ENCODE assay signal across 20 cellular contexts in genomic region chr2:54670485-54671009, GRCh38. TPM values are rescaled to one million over a fixed set of nuclear protein-coding genes. Genes with fewer than 3 reads are reported as not detected.
DNase-seq lines count a peak whose midpoint lies in the region; ATAC-seq, FAIRE-seq and TF ChIP-seq lines count a peak whose summit lies in the region.
"Had no signal": no experiment of that assay in that cellular context is flagged by ENCODE, and none has a peak within 500 bp of the region (broad histone marks: within the 10 kb centered on the region; RNA-seq: fewer than 3 reads in every experiment).

No MANE protein-coding gene starts in this region.

- H3K9me2 ChIP-seq in GM23248 (ENCODE audit: insufficient read depth) = no peaks in the 10 kb centered on the region

- H3K27me3 Mint-ChIP-seq in activated naive CD8-positive, alpha-beta T cell treated with anti-CD3 and anti-CD28 coated beads, Interleukin-2, amount 10 ng/mL, durations not matched to agents 7 days and 5 days = peaks cover 9% of the 10 kb centered on the region
- H3K27me3 Mint-ChIP-seq in activated naive CD8-positive, alpha-beta T cell treated with anti-CD3 and anti-CD28 coated beads for 36 hours = peaks cover 4% of the 10 kb centered on the region

- no peak for TF ChIP-seq CTCF in esophagus muscularis mucosa (IDR thresholded peaks at IDR 0.05)
- no peak for TF ChIP-seq CTCF in osteoblast (IDR thresholded peaks at IDR 0.05; ENCODE audit: extremely low read depth, low read depth, low read length)
- no peak for TF ChIP-seq CTCF in transverse colon (IDR thresholded peaks at IDR 0.05)

- peaks cover 55% of the 10 kb centered on the region for H3F3A ChIP-seq in GM23248 (ENCODE audit: insufficient read depth)

- intact Hi-C loops in esophagus muscularis mucosa (cut with DNase I) = no loop called here
- intact Hi-C loops in transverse colon (cut with DNase I; ENCODE audit: low total_unique reads) = no loop called here

- H3K9me3 ChIP-seq in esophagus muscularis mucosa (no peaks in the 10 kb centered on the region), osteoblast (ENCODE audit: low read depth, low read length) (no peaks in the 10 kb centered on the region), transverse colon (no peaks in the 10 kb centered on the region), GM23248 (ENCODE audit: low read depth) (no peaks in the 10 kb centered on the region), small intestine (ENCODE audit: control insufficient read depth, low read depth) (no peaks in the 10 kb centered on the region)
- H3K9me3 ChIP-seq: body of pancreas, MG63, thoracic aorta had no signal

- H3K36me3 ChIP-seq in esophagus muscularis mucosa (peaks cover 10 to 55% (median 31%) of the 10 kb centered on the region in 4 donors), osteoblast (ENCODE audit: insufficient read depth, low read length) (peaks cover 40% of the 10 kb centered on the region), transverse colon (peaks cover 0 to 17% (median 5%) of the 10 kb centered on the region in 4 donors), GM23248 (ENCODE audit: low read depth) (peaks cover 22% of the 10 kb centered on the region), small intestine (ENCODE audit: control insufficient read depth in 2 of 2, insufficient read depth in 2 of 2, low read length in 2 of 2) (peaks cover 7 to 13% of the 10 kb centered on the region in 2 donors)

- in situ Hi-C loops in transverse colon (cut with MboI; ENCODE audit: low pct_ligation_motif_present in 1 of 4, low pct_unique_long_range_greater_than_20kb in 1 of 4, low sequenced_read_pairs in 3 of 4) (no loop called here), GM23248 (cut with MboI) (no loop called here)

- H3K4me3 Mint-ChIP-seq in activated naive CD8-positive, alpha-beta T cell treated with anti-CD3 and anti-CD28 coated beads, Interleukin-2, amount 10 ng/mL, durations not matched to agents 7 days and 5 days = no peak overlapping the region
- no peak overlapping the region for H3K4me3 Mint-ChIP-seq in activated naive CD8-positive, alpha-beta T cell treated with anti-CD3 and anti-CD28 coated beads for 36 hours
- H3K4me3 Mint-ChIP-seq: natural killer cell had no signal

- peaks cover 13% of the 10 kb centered on the region for H3K4me1 Mint-ChIP-seq in activated naive CD8-positive, alpha-beta T cell treated with anti-CD3 and anti-CD28 coated beads, Interleukin-2, amount 10 ng/mL, durations not matched to agents 7 days and 5 days
- peaks cover 24% of the 10 kb centered on the region for H3K4me1 Mint-ChIP-seq in activated naive CD8-positive, alpha-beta T cell treated with anti-CD3 and anti-CD28 coated beads for 36 hours

- no peaks in the 10 kb centered on the region for H3K27me3 ChIP-seq in esophagus muscularis mucosa
- H3K27me3 ChIP-seq in osteoblast (ENCODE audit: insufficient read depth, low read length) = no peaks in the 10 kb centered on the region
- H3K27me3 ChIP-seq in transverse colon = no peaks in the 10 kb centered on the region
- H3K27me3 ChIP-seq in GM23248 (replicated peaks; ENCODE audit: insufficient read depth) = no peaks in the 10 kb centered on the region
- H3K27me3 ChIP-seq in small intestine (ENCODE audit: control insufficient read depth in 2 of 2, insufficient read depth in 2 of 2, low read length in 2 of 2) = no peaks in the 10 kb centered on the region
- H3K27me3 ChIP-seq: body of pancreas, MG63 had no signal

- H3K4me3 ChIP-seq in esophagus muscularis mucosa = no peak overlapping the region
- H3K4me3 ChIP-seq in osteoblast (ENCODE audit: insufficient read depth, low read length) = no peak overlapping the region
- no peak overlapping the region for H3K4me3 ChIP-seq in transverse colon
- no peak overlapping the region for H3K4me3 ChIP-seq in GM23248
- H3K4me3 ChIP-seq in small intestine (ENCODE audit: low read depth in 1 of 2, low read length in 2 of 2) = no peak overlapping the region
- H3K4me3 ChIP-seq: body of pancreas, MG63, thoracic aorta had no signal

- H3K27ac ChIP-seq in esophagus muscularis mucosa (replicated peaks in 1 of 4) (peak overlapping the region; percentile 82 to 87 (median 84)), osteoblast (ENCODE audit: low read depth, low read length) (peak overlapping the region; percentile 57), transverse colon (peak overlapping the region; percentile 46 to 75 (median 69)), GM23248 (no peak overlapping the region), small intestine (ENCODE audit: low read depth in 1 of 2, low read length in 1 of 2) (no peak overlapping the region)
- H3K27ac ChIP-seq: thoracic aorta, VCaP had no signal

- POLR2A ChIA-PET in activated naive CD8-positive, alpha-beta T cell treated with anti-CD3 and anti-CD28 coated beads, Interleukin-2, amount 10 ng/mL, durations not matched to agents 7 days and 5 days (lab: Charles Lee) = no interaction called here

- peaks cover 86 to 100% (median 98%) of the 10 kb centered on the region in 4 donors for H3K4me1 ChIP-seq in esophagus muscularis mucosa
- peaks cover 53% of the 10 kb centered on the region for H3K4me1 ChIP-seq in osteoblast (ENCODE audit: insufficient read depth, low read length)
- peaks cover 32 to 64% (median 56%) of the 10 kb centered on the region in 4 donors for H3K4me1 ChIP-seq in transverse colon
- peaks cover 60% of the 10 kb centered on the region for H3K4me1 ChIP-seq in GM23248 (ENCODE audit: insufficient read depth)
- peaks cover 0 to 11% of the 10 kb centered on the region in 2 donors for H3K4me1 ChIP-seq in small intestine (ENCODE audit: control insufficient read depth in 2 of 2, insufficient read depth in 1 of 2, low read depth in 1 of 2, low read length in 1 of 2)

- H3K4me2 ChIP-seq in osteoblast (ENCODE audit: insufficient read depth, low read length) = no peak overlapping the region
- H3K4me2 ChIP-seq in GM23248 (ENCODE audit: unreplicated experiment) = no peak overlapping the region

- TF ChIP-seq EP300 in esophagus muscularis mucosa (IDR thresholded peaks at IDR 0.05) = no peak
- no peak for TF ChIP-seq EP300 in transverse colon (IDR thresholded peaks at IDR 0.05; ENCODE audit: low read depth)

- TF ChIP-seq POLR2A in esophagus muscularis mucosa (IDR thresholded peaks at IDR 0.05; ENCODE audit: low read depth) = no peak
- no peak for TF ChIP-seq POLR2A in transverse colon (IDR thresholded peaks at IDR 0.05)

- H2AFZ ChIP-seq in osteoblast (ENCODE audit: low read length) = no peak overlapping the region
- no peak overlapping the region for H2AFZ ChIP-seq in GM23248

- no peak for ATAC-seq in activated naive CD8-positive, alpha-beta T cell treated with anti-CD3 and anti-CD28 coated beads, Interleukin-2, amount 10 ng/mL, durations not matched to agents 7 days and 5 days (ENCODE audit: low read depth)
- ATAC-seq: body of pancreas, natural killer cell, PC-3 had no signal

- no peak overlapping the region for H3K9ac ChIP-seq in GM23248

- H3K27ac Mint-ChIP-seq in activated naive CD8-positive, alpha-beta T cell treated with anti-CD3 and anti-CD28 coated beads, Interleukin-2, amount 10 ng/mL, durations not matched to agents 7 days and 5 days = peak overlapping the region; percentile 32
- H3K27ac Mint-ChIP-seq in activated naive CD8-positive, alpha-beta T cell treated with anti-CD3 and anti-CD28 coated beads for 36 hours = no peak overlapping the region

- H4K20me1 ChIP-seq in osteoblast (ENCODE audit: insufficient read depth, low read length) (no peaks in the 10 kb centered on the region), GM23248 (ENCODE audit: insufficient read depth) (no peaks in the 10 kb centered on the region)

- no peak for DNase-seq in activated naive CD8-positive, alpha-beta T cell treated with anti-CD3 and anti-CD28 coated beads, Interleukin-2, amount 10 ng/mL, durations not matched to agents 7 days and 5 days
- no peak for DNase-seq in activated naive CD8-positive, alpha-beta T cell treated with anti-CD3 and anti-CD28 coated beads for 36 hours
- DNase-seq in esophagus muscularis mucosa (ENCODE audit: extremely low spot score) (no peak), osteoblast (ENCODE audit: insufficient read length, low spot score, missing footprints) (no peak), transverse colon (no peak), globus pallidus (ENCODE audit: low spot score) (no peak), GM23248 (no peak), small intestine (no peak)
- DNase-seq: 8988T; activated gamma-delta T cell; effector memory CD4-positive, alpha-beta T cell; MG63; natural killer cell; NCI-H2081; NCI-H69 had no signal

- peaks cover 25% of the 10 kb centered on the region for H3K36me3 Mint-ChIP-seq in activated naive CD8-positive, alpha-beta T cell treated with anti-CD3 and anti-CD28 coated beads, Interleukin-2, amount 10 ng/mL, durations not matched to agents 7 days and 5 days
- H3K36me3 Mint-ChIP-seq in activated naive CD8-positive, alpha-beta T cell treated with anti-CD3 and anti-CD28 coated beads for 36 hours = peaks cover 10% of the 10 kb centered on the region

- H3K9me3 Mint-ChIP-seq in activated naive CD8-positive, alpha-beta T cell treated with anti-CD3 and anti-CD28 coated beads, Interleukin-2, amount 10 ng/mL, durations not matched to agents 7 days and 5 days = no peaks in the 10 kb centered on the region
- H3K9me3 Mint-ChIP-seq in activated naive CD8-positive, alpha-beta T cell treated with anti-CD3 and anti-CD28 coated beads for 36 hours = no peaks in the 10 kb centered on the region
- H3K9me3 Mint-ChIP-seq: natural killer cell had no signal

- no peaks in the 10 kb centered on the region for H3K79me2 ChIP-seq in osteoblast (ENCODE audit: insufficient read depth, low read length)
- H3K79me2 ChIP-seq in GM23248 (ENCODE audit: insufficient read depth) = no peaks in the 10 kb centered on the region

- WGBS in esophagus muscularis mucosa = 88% methylated on average over 9 of the region's 9 CpGs
- 85 to 100% methylated on average over 3 to 9 of the region's 9 CpGs for WGBS in transverse colon (ENCODE audit: low coverage in 1 of 2), 2 donors
- 89 to 91% methylated on average over 9 of the region's 9 CpGs for WGBS in GM23248 (ENCODE audit: low coverage in 1 of 2, low lambda C conversion rate in 2 of 2, missing lambda C conversion rate in 2 of 2), 2 experiments
- 87 to 95% (median 92%) methylated on average over 9 of the region's 9 CpGs for WGBS in small intestine, 3 donors

- no peak for FAIRE-seq in small intestine (lab: Jason Lieb, UNC)
- FAIRE-seq: islet of Langerhans had no signal

RNA-seq across cellular contexts. Expression of gene EML6, which starts 52.9 kb away (rescaled TPM):
- total RNA-seq in activated naive CD8-positive, alpha-beta T cell treated with anti-CD3 and anti-CD28 coated beads, Interleukin-2, amount 10 ng/mL, durations not matched to agents 7 days and 5 days = 1 to 10 TPM; 2.1 to 2.4 TPM
- 1 to 10 TPM in 1 of 2 experiments, under 1 TPM in 1; 0.54 to 1.3 TPM for total RNA-seq in activated naive CD8-positive, alpha-beta T cell treated with anti-CD3 and anti-CD28 coated beads for 36 hours
- 1 to 10 TPM in 1 of 4 donors, under 1 TPM in 3; 0.75 to 4.6 (median 0.89) TPM for total RNA-seq in esophagus muscularis mucosa
- total RNA-seq in osteoblast = 0.29 and 1.1 TPM in 2 replicates
- total RNA-seq in transverse colon = 1 to 10 TPM; 1.5 to 8.2 (median 3.4) TPM
- total RNA-seq in GM23248 (2014; rRNA removed; shearing (Covaris generic)) = 0.54 and 0.63 TPM in 2 replicates
- polyA plus RNA-seq in GM23248 (2016; fragmentation: Nextera tagmentation; extraction: Ambion mirVana) = 0.49 and 0.76 TPM in 2 replicates
- polyA plus RNA-seq in small intestine = 1 to 10 TPM in 1 of 3 donors, under 1 TPM in 2; 0.54 to 1.3 (median 0.89) TPM

Comparison
In these comparisons a context has a peak if more than half of its experiments do, and no peak if none do; other contexts are left out.
1. H3K27ac ChIP-seq: peak in esophagus muscularis mucosa (4 of 4), osteoblast (single experiment) and transverse colon (4 of 4); none in GM23248 (single experiment) and small intestine (0 of 2).